In genomic region chr15:40100133-40100946, GRCh38 we compare ENCODE assay signal across 10 cellular contexts. TPM values are rescaled to one million over a fixed set of nuclear protein-coding genes. Genes with fewer than 3 reads are reported as not detected.
DNase-seq lines count a peak whose midpoint lies in the region; ATAC-seq and TF ChIP-seq lines count a peak whose summit lies in the region.
"Had no signal": no experiment of that assay in that cellular context is flagged by ENCODE, and none has a peak within 500 bp of the region (broad histone marks: within the 10 kb centered on the region; RNA-seq: fewer than 3 reads in every experiment).

No MANE protein-coding gene starts in this region.

- H3K9me3 ChIP-seq in MM.1S (replicated peaks; ENCODE audit: insufficient read depth, low read length): no peaks in the 10 kb centered on the region
- no peaks in the 10 kb centered on the region for H3K9me3 ChIP-seq in gastrocnemius medialis

- H3K79me2 ChIP-seq in MM.1S (ENCODE audit: low read length): peaks cover 70% of the 10 kb centered on the region

- no peak for TF ChIP-seq CTCF in MM.1S (IDR thresholded peaks at IDR 0.05; ENCODE audit: low read length)
- no peak for TF ChIP-seq CTCF in chondrocyte (IDR thresholded peaks at IDR 0.05)
- no peak for TF ChIP-seq CTCF in gastrocnemius medialis (IDR thresholded peaks at IDR 0.05 in 4 of 5, conservative IDR thresholded peaks at IDR 0.05 in 1 of 5)

- peak overlapping the region; percentile 7 for H3K9ac ChIP-seq in MM.1S (ENCODE audit: low read length)

- no peaks in the 10 kb centered on the region for H4K20me1 ChIP-seq in MM.1S (ENCODE audit: insufficient read depth, low read length)

- H3K4me2 ChIP-seq in MM.1S (ENCODE audit: low read depth, low read length): peak overlapping the region; percentile 27

- no peak overlapping the region for H3K4me3 ChIP-seq in MM.1S (ENCODE audit: low read length)
- no peak overlapping the region for H3K4me3 ChIP-seq in gastrocnemius medialis

- H3K4me1 ChIP-seq in MM.1S (ENCODE audit: low read length): peaks cover 95% of the 10 kb centered on the region
- peaks cover 98% of the 10 kb centered on the region in 2 donors for H3K4me1 ChIP-seq in gastrocnemius medialis

- TF ChIP-seq POLR2A in gastrocnemius medialis (IDR thresholded peaks at IDR 0.05): no peak

- H3K27ac Mint-ChIP-seq in chondrocyte (ENCODE audit: unreplicated experiment): peak overlapping the region; percentile 100

- peaks cover 6% of the 10 kb centered on the region for H3K36me3 Mint-ChIP-seq in chondrocyte (ENCODE audit: low read depth)

- H3K9me2 ChIP-seq in MM.1S (replicated peaks; ENCODE audit: insufficient read depth, low read length): no peaks in the 10 kb centered on the region

- no peaks in the 10 kb centered on the region for H3K27me3 Mint-ChIP-seq in chondrocyte (ENCODE audit: low read depth)

- no peak for ATAC-seq in gastrocnemius medialis
- no peak for ATAC-seq in HG03196 (IDR thresholded peaks at IDR 0.05; ENCODE audit: unreplicated experiment)

- H3F3A ChIP-seq in MM.1S (ENCODE audit: insufficient read depth, low read length): peaks cover 67% of the 10 kb centered on the region

- H3K4me3 Mint-ChIP-seq in chondrocyte (ENCODE audit: unreplicated experiment): no peak overlapping the region

- DNase-seq in NCI-H2107 treated with DMSO at 0.1 percent for 48 hours (lab: John Stamatoyannopoulos, UW; ENCODE audit: unreplicated experiment) (peak; percentile 37), NCI-H2107 (lab: John Stamatoyannopoulos, UW) (no peak), MM.1S (no peak), chondrocyte (ENCODE audit: low spot score) (no peak), gastrocnemius medialis (no peak), cerebellar nuclear complex (lab: John Stamatoyannopoulos, UW) (no peak), cerebellum (ENCODE audit: low spot score) (no peak)
- DNase-seq: ACHN had no signal

- H3K27me3 ChIP-seq in MM.1S (replicated peaks; ENCODE audit: insufficient read depth, low read length) (no peaks in the 10 kb centered on the region), gastrocnemius medialis (no peaks in the 10 kb centered on the region)

- H2AFZ ChIP-seq in MM.1S (ENCODE audit: low read length): no peak overlapping the region

- in situ Hi-C loops in gastrocnemius medialis (cut with MboI; ENCODE audit: low sequenced_read_pairs in 4 of 4): loop anchor here in 1 of 4 donors (10.0 kb wide), 1 partner anchor 56 kb away; no protein-coding TSS in a partner anchor

- no peaks in the 10 kb centered on the region for H3K9me3 Mint-ChIP-seq in chondrocyte (ENCODE audit: low read depth)

- H3K27ac ChIP-seq in MM.1S (ENCODE audit: low read length): peak overlapping the region; percentile 99
- peak overlapping the region; percentile 93 to 99 (median 98) for H3K27ac ChIP-seq in gastrocnemius medialis

- intact Hi-C loops in gastrocnemius medialis (cut with DNase I; ENCODE audit: low total_unique reads): loop anchor here (10.0 kb wide), 3 partner anchors 166 to 854 kb away; partner anchors contain the start of genes CCDC32, CHAC1, EIF2AK4 and RPUSD2

- H3K4me1 Mint-ChIP-seq in chondrocyte (ENCODE audit: low read depth): peaks cover 98% of the 10 kb centered on the region

- H3K36me3 ChIP-seq in MM.1S (replicated peaks; ENCODE audit: insufficient read depth, low read length) (no peaks in the 10 kb centered on the region), gastrocnemius medialis (no peaks in the 10 kb centered on the region)

RNA-seq across cellular contexts. Expression of gene BMF, which starts 8.3 kb away (rescaled TPM):
- total RNA-seq in chondrocyte (15.1 to 40.9 TPM (median 17.9 TPM) in 3 replicates), gastrocnemius medialis (10 to 100 TPM in 1 of 4 donors, 1 to 10 TPM in 2, under 1 TPM in 1; 0.82 to 11.6 (median 3.2) TPM), cerebellum (4.3 TPM)
- total RNA-seq: MCF 10A had no signal
